In the genomic region with DNA sequence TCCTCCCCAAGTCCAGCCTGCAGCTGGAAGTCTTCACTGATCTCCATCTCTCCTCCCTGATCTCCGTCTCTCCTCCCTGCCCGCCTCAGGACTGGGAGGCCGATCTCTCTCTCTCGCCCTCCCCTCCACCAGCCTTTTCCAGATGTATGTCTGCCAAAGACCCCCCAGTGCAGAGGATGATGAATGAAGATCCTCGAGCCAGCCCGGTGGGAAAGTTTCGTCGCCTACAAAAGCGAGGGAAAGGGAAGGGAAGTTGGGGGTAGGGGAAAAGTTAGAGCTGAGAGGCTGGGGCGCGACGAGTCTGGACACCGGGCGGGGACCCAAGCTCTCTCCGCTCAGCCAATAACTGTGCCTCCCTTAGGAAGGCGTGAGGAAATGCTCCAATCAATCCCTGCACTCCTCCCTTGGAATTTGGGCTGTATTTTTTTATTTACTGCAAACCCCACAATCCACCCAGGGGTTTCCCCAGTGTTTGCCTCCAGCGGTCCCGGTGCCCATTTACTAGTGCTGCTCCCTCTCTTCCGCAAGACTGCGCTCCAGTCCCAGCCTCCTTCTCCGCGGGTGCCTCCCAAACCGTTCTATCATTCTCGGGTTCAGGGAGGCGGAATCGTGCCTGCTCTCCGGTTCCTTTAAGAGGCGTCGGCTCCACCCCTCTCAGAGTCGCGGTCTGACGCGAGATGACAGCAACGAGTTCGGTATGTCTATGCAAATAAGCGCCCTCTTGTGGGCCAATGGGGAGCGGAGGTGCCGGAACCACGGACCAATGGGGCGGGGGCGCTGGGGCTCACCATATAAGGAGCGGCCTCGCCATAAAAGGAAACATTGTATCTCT, we compare ENCODE assay signal across 8 cellular contexts. TPM values are rescaled to one million over a fixed set of nuclear protein-coding genes. Genes with fewer than 3 reads are reported as not detected.
A peak's percentile ranks its signal among the peaks of the same experiment; 100 is the strongest.
DNase-seq lines count a peak whose midpoint lies in the region; ATAC-seq, FAIRE-seq and TF ChIP-seq lines count a peak whose summit lies in the region.

A gene (plus strand): TSS at position 818 of the 832 bp plus-strand sequence. CDS start 388 bp downstream, outside the sequence.

- TF ChIP-seq EP300 in HepG2 (IDR thresholded peaks at IDR 0.05; ENCODE audit: low read depth in 2 of 2, low read length in 2 of 2): no peak; a peak in 1 of 4 replicates
- TF ChIP-seq EP300 in HepG2 (CRISPR knock-in tag; IDR thresholded peaks at IDR 0.05; ENCODE audit: borderline replicate concordance): no peak

- WGBS in HepG2 (ENCODE audit: low lambda C conversion rate): 3% methylated on average over 40 of the region's 43 CpGs

- peaks cover 5 to 13% (median 8%) of the 10 kb centered on the region in 11 experiments for H3K36me3 ChIP-seq in BLaER1 treated with 17β-estradiol and CSF1 and Interleukin-3, amounts not matched to agents 10 nM and 100 nM
- peaks cover 3 to 10% of the 10 kb centered on the region in 2 experiments for H3K36me3 ChIP-seq in HepG2 (replicated peaks in 1 of 2; ENCODE audit: control insufficient read depth in 1 of 2, insufficient read depth in 2 of 2, low read length in 2 of 2)

- peak within 1 kb of the TSS; percentile 98 to 99 (median 99) for H3K9ac ChIP-seq in BLaER1 treated with 17β-estradiol and CSF1 and Interleukin-3, amounts not matched to agents 10 nM and 100 nM
- peak within 1 kb of the TSS; percentile 96 for H3K9ac ChIP-seq in HepG2 (ENCODE audit: insufficient read depth, low read depth, low read length)

- intact Hi-C loops in HepG2 (cut with micrococcal nuclease; ENCODE audit: unreplicated experiment): loop anchor here (5.0 kb wide), 1 partner anchor 457 kb away; a partner anchor contains a TSS

- no peaks in the 10 kb centered on the region for H3K9me3 ChIP-seq in BLaER1 treated with 17β-estradiol and CSF1 and Interleukin-3, amounts not matched to agents 10 nM and 100 nM (replicated peaks in 1 of 11)
- no peaks in the 10 kb centered on the region for H3K9me3 ChIP-seq in HepG2 (ENCODE audit: low read length)

- in situ Hi-C loops in HepG2 (cut with HindIII; ENCODE audit: extremely low pct_ligation_motif_present, low pct_unique_long_range_greater_than_20kb): no loop called here

- H3K4me3 ChIP-seq in BLaER1 treated with 17β-estradiol and CSF1 and Interleukin-3, amounts not matched to agents 10 nM and 100 nM: peak within 1 kb of the TSS; percentile 90 to 98 (median 94)
- H3K4me3 ChIP-seq in HepG2 (replicated peaks in 1 of 3; ENCODE audit: insufficient read depth in 1 of 3, low read depth in 2 of 3, low read length in 3 of 3): peak within 1 kb of the TSS; percentile 95 to 97 (median 95)

- TF ChIP-seq RAD21 in HepG2 (CRISPR knock-in tag; IDR thresholded peaks at IDR 0.05): no peak

- TF ChIP-seq CTCF in HepG2 (CRISPR knock-in tag; IDR thresholded peaks at IDR 0.05): no peak

- CTCF ChIA-PET in HepG2 (lab: Yijun Ruan, JAX; ENCODE audit: low intra/inter-chr PET ratio, low total read pairs): interaction anchor here (0.8 kb wide), 1 partner anchor 117 kb away, joined by 3 read pairs; a partner anchor contains a TSS

- peaks cover 33 to 39% (median 37%) of the 10 kb centered on the region in 10 experiments for H3K4me1 ChIP-seq in BLaER1 treated with 17β-estradiol and CSF1 and Interleukin-3, amounts not matched to agents 10 nM and 100 nM
- H3K4me1 ChIP-seq in HepG2 (ENCODE audit: insufficient read depth, low read length): peaks cover 37% of the 10 kb centered on the region

- H3K79me2 ChIP-seq in HepG2 (ENCODE audit: insufficient read depth, low read length): peaks cover 33% of the 10 kb centered on the region

- peak within 1 kb of the TSS; percentile 96 to 100 (median 98) for H3K4me2 ChIP-seq in BLaER1 treated with 17β-estradiol and CSF1 and Interleukin-3, amounts not matched to agents 10 nM and 100 nM
- peak within 1 kb of the TSS; percentile 95 for H3K4me2 ChIP-seq in HepG2 (ENCODE audit: low read depth, low read length)

- peak in 1 of 2 experiments; percentile 74; a peak in 2 of 4 replicates for TF ChIP-seq POLR2A in HepG2 (IDR thresholded peaks at IDR 0.05; ENCODE audit: insufficient read depth in 1 of 2, low read depth in 2 of 2, low read length in 2 of 2)

- TSS peak; percentile 93 for BruUV-seq in HepG2 (replicated peaks; lab: Mats Ljungman, UMichigan)

- POLR2A ChIA-PET in HepG2 (lab: Yijun Ruan, JAX): interaction anchor here (0.6 to 2.7 kb wide), 10 partner anchors 10 to 192 kb away, joined by 3 to 16 read pairs (median 5); a partner anchor contains a TSS

- ATAC-seq in GM19351 (IDR thresholded peaks at IDR 0.05; ENCODE audit: unreplicated experiment): peak; percentile 59
- ATAC-seq in HG03558 (IDR thresholded peaks at IDR 0.05; ENCODE audit: extremely low read depth, unreplicated experiment): peak; percentile 30
- peak; percentile 70 for ATAC-seq in HepG2

- H3K27ac ChIP-seq in BLaER1 treated with 17β-estradiol and CSF1 and Interleukin-3, amounts not matched to agents 10 nM and 100 nM: peak within 1 kb of the TSS; percentile 95 to 99 (median 97)
- peak within 1 kb of the TSS; percentile 82 for H3K27ac ChIP-seq in HepG2 (ENCODE audit: extremely low read length, insufficient read depth, low read length)

- peaks cover 17 to 40% (median 31%) of the 10 kb centered on the region in 11 experiments; a peak in 21 of 22 replicates for H4K20me1 ChIP-seq in BLaER1 treated with 17β-estradiol and CSF1 and Interleukin-3, amounts not matched to agents 10 nM and 100 nM
- peaks cover 29% of the 10 kb centered on the region for H4K20me1 ChIP-seq in HepG2 (ENCODE audit: insufficient read depth, low read length)

- peak; percentile 95 for FAIRE-seq in HepG2 (lab: Jason Lieb, UNC)

- H2AFZ ChIP-seq in HepG2 (ENCODE audit: low read length): peak within 1 kb of the TSS; percentile 48

- no peaks in the 10 kb centered on the region for H3K27me3 ChIP-seq in BLaER1 treated with 17β-estradiol and CSF1 and Interleukin-3, amounts not matched to agents 10 nM and 100 nM
- no peaks in the 10 kb centered on the region; a peak in 1 of 5 replicates for H3K27me3 ChIP-seq in HepG2 (ENCODE audit: control insufficient read depth in 1 of 2, insufficient read depth in 2 of 2, low read length in 2 of 2)

- DNase-seq in NCI-H748 treated with DMSO at 0.1 percent for 48 hours (lab: John Stamatoyannopoulos, UW) (peak; percentile 99), dermis microvascular lymphatic vessel endothelial cell (ENCODE audit: low read depth in 2 of 2) (peak; percentile 98 to 100), HepG2 (ENCODE audit: low spot score) (peak; percentile 99)
- DNase-seq in activated CD4-positive, alpha-beta T cell treated with anti-CD3 and anti-CD28 coated beads, Interleukin-2, amount 50 U/mL, for 24 hours (ENCODE audit: low read depth in 1 of 2, low spot score in 1 of 2): peak; percentile 93 to 99
- DNase-seq in stimulated activated CD4-positive, alpha-beta T cell treated with anti-CD3 and anti-CD28 coated beads, Interleukin-4, amount 100 ng/mL, for 1 hour: peak; percentile 98

TF ChIP-seq in HepG2, 621 proteins besides CTCF, POLR2A, EP300 and RAD21 (continues in another document):
- TF ChIP-seq CREM (IDR thresholded peaks at IDR 0.05) (peak; percentile 83), CREM (CRISPR knock-in tag; IDR thresholded peaks at IDR 0.05) (no peak), HIVEP1 (CRISPR knock-in tag; IDR thresholded peaks at IDR 0.05) (peak; percentile 98), ZNF709 (CRISPR knock-in tag; IDR thresholded peaks at IDR 0.05) (0 out of 2 replicates have a peak, but pooled peaks have one; percentile 34)
- TF ChIP-seq, protein P1, sequence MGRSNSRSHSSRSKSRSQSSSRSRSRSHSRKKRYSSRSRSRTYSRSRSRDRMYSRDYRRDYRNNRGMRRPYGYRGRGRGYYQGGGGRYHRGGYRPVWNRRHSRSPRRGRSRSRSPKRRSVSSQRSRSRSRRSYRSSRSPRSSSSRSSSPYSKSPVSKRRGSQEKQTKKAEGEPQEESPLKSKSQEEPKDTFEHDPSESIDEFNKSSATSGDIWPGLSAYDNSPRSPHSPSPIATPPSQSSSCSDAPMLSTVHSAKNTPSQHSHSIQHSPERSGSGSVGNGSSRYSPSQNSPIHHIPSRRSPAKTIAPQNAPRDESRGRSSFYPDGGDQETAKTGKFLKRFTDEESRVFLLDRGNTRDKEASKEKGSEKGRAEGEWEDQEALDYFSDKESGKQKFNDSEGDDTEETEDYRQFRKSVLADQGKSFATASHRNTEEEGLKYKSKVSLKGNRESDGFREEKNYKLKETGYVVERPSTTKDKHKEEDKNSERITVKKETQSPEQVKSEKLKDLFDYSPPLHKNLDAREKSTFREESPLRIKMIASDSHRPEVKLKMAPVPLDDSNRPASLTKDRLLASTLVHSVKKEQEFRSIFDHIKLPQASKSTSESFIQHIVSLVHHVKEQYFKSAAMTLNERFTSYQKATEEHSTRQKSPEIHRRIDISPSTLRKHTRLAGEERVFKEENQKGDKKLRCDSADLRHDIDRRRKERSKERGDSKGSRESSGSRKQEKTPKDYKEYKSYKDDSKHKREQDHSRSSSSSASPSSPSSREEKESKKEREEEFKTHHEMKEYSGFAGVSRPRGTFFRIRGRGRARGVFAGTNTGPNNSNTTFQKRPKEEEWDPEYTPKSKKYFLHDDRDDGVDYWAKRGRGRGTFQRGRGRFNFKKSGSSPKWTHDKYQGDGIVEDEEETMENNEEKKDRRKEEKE (IDR thresholded peaks at IDR 0.05): no peak

RNA-seq across cellular contexts. Expression of the gene that starts here (rescaled TPM):
- total RNA-seq in dermis microvascular lymphatic vessel endothelial cell: 12.5 and 13.8 TPM in 2 replicates
- 21.0 and 25.5 TPM in 2 replicates for total RNA-seq in HepG2 (2016; rRNA removed; fragmentation: Illumina TruSeq; extraction: Trizol)
- 4.5 and 4.8 TPM in 2 replicates for total RNA-seq in HepG2 (2016; cell fraction: cytosol; rRNA removed; fragmentation: Illumina TruSeq; extraction: Trizol; ENCODE audit: low read depth)
- 19.0 and 26.0 TPM in 2 replicates for total RNA-seq in HepG2 (2016; cell fraction: insoluble cytoplasmic fraction; rRNA removed; fragmentation: Illumina TruSeq; extraction: Trizol)
- 20.6 and 21.0 TPM in 2 replicates for total RNA-seq in HepG2 (2016; cell fraction: membrane; rRNA removed; fragmentation: Illumina TruSeq; extraction: Trizol)
- total RNA-seq in HepG2 (2016; cell fraction: nucleus; rRNA removed; fragmentation: Illumina TruSeq; extraction: Trizol): 15.5 and 17.7 TPM in 2 replicates
- polyA plus RNA-seq in HepG2 (2011; rRNA removed): 44.1 and 45.7 TPM in 2 replicates
- 30.8 and 42.8 TPM in 2 replicates for polyA plus RNA-seq in HepG2 (2011; cell fraction: cytosol; rRNA removed)
- 50.7 and 72.8 TPM in 2 replicates for polyA plus RNA-seq in HepG2 (2011; cell fraction: nucleus; rRNA removed)
- 18.6 and 23.1 TPM in 2 replicates for polyA plus RNA-seq in HepG2 (2012)
- polyA plus RNA-seq in HepG2 (2016; cell fraction: cytosol; fragmentation: Illumina TruSeq; extraction: Trizol; ENCODE audit: low read depth): 5.2 and 5.4 TPM in 2 replicates
- 26.4 and 31.7 TPM in 2 replicates for polyA plus RNA-seq in HepG2 (2016; cell fraction: insoluble cytoplasmic fraction; fragmentation: Illumina TruSeq; extraction: Trizol; ENCODE audit: low read depth)
- 19.0 and 19.4 TPM in 2 replicates for polyA plus RNA-seq in HepG2 (2016; cell fraction: membrane; fragmentation: Illumina TruSeq; extraction: Trizol; ENCODE audit: low read depth)
- polyA plus RNA-seq in HepG2 (2016; cell fraction: nucleus; fragmentation: Illumina TruSeq; extraction: Trizol; ENCODE audit: insufficient read depth, low read depth): 33.8 and 35.3 TPM in 2 replicates
- polyA minus RNA-seq in HepG2 (2011; rRNA and poly(A)+ RNA removed; ENCODE audit: low replicate concordance): 59.4 and 75.9 TPM in 2 replicates
- polyA minus RNA-seq in HepG2 (2011; cell fraction: cytosol; rRNA and poly(A)+ RNA removed): 19.9 and 20.3 TPM in 2 replicates
- 20.2 and 21.3 TPM in 2 replicates for polyA minus RNA-seq in HepG2 (2011; cell fraction: nucleus; rRNA and poly(A)+ RNA removed)

Comparison
In these comparisons a context has a peak if more than half of its experiments do, and no peak if none do; other contexts are left out.
1. Peak in every context shown above with its lines: DNase-seq, ATAC-seq, H3K4me3 ChIP-seq and H3K27ac ChIP-seq.